In genomic region chr5:132963175-132964104, GRCh38 we compare ENCODE assay signal across 1 cellular context.
A peak's percentile ranks its signal among the peaks of the same experiment; 100 is the strongest.
TF ChIP-seq lines count a peak whose summit lies in the region.

A gene with protein sequence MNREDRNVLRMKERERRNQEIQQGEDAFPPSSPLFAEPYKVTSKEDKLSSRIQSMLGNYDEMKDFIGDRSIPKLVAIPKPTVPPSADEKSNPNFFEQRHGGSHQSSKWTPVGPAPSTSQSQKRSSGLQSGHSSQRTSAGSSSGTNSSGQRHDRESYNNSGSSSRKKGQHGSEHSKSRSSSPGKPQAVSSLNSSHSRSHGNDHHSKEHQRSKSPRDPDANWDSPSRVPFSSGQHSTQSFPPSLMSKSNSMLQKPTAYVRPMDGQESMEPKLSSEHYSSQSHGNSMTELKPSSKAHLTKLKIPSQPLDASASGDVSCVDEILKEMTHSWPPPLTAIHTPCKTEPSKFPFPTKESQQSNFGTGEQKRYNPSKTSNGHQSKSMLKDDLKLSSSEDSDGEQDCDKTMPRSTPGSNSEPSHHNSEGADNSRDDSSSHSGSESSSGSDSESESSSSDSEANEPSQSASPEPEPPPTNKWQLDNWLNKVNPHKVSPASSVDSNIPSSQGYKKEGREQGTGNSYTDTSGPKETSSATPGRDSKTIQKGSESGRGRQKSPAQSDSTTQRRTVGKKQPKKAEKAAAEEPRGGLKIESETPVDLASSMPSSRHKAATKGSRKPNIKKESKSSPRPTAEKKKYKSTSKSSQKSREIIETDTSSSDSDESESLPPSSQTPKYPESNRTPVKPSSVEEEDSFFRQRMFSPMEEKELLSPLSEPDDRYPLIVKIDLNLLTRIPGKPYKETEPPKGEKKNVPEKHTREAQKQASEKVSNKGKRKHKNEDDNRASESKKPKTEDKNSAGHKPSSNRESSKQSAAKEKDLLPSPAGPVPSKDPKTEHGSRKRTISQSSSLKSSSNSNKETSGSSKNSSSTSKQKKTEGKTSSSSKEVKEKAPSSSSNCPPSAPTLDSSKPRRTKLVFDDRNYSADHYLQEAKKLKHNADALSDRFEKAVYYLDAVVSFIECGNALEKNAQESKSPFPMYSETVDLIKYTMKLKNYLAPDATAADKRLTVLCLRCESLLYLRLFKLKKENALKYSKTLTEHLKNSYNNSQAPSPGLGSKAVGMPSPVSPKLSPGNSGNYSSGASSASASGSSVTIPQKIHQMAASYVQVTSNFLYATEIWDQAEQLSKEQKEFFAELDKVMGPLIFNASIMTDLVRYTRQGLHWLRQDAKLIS (minus strand): TSS chr5:132963634. CDS start chr5:132937189, 26,445 bp downstream.

TF ChIP-seq in HEK293, 187 proteins besides CTCF, POLR2A, EP300 and RAD21 (continued from another document and continues in another):
- TF ChIP-seq, protein P1, sequence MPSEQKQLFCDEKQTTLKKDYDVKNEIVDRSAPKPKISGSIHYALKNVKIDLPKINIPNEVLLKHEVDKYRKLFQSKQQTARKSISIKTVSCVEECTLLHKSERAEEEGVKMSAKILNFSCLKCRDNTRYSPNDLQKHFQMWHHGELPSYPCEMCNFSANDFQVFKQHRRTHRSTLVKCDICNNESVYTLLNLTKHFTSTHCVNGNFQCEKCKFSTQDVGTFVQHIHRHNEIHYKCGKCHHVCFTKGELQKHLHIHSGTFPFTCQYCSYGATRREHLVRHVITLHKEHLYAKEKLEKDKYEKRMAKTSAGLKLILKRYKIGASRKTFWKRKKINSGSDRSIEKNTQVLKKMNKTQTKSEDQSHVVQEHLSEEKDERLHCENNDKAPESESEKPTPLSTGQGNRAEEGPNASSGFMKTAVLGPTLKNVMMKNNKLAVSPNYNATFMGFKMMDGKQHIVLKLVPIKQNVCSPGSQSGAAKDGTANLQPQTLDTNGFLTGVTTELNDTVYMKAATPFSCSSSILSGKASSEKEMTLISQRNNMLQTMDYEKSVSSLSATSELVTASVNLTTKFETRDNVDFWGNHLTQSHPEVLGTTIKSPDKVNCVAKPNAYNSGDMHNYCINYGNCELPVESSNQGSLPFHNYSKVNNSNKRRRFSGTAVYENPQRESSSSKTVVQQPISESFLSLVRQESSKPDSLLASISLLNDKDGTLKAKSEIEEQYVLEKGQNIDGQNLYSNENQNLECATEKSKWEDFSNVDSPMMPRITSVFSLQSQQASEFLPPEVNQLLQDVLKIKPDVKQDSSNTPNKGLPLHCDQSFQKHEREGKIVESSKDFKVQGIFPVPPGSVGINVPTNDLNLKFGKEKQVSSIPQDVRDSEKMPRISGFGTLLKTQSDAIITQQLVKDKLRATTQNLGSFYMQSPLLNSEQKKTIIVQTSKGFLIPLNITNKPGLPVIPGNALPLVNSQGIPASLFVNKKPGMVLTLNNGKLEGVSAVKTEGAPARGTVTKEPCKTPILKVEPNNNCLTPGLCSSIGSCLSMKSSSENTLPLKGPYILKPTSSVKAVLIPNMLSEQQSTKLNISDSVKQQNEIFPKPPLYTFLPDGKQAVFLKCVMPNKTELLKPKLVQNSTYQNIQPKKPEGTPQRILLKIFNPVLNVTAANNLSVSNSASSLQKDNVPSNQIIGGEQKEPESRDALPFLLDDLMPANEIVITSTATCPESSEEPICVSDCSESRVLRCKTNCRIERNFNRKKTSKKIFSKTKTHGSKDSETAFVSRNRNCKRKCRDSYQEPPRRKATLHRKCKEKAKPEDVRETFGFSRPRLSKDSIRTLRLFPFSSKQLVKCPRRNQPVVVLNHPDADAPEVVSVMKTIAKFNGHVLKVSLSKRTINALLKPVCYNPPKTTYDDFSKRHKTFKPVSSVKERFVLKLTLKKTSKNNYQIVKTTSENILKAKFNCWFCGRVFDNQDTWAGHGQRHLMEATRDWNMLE (tag by site-specific recombination; conservative IDR thresholded peaks at IDR 0.05; ENCODE audit: low read depth) = peak; percentile 76
- no peak for TF ChIP-seq ZNF510 (tag by site-specific recombination; IDR thresholded peaks at IDR 0.05; ENCODE audit: insufficient replicate concordance)
- peak; percentile 97 for TF ChIP-seq KLF9 (tag by site-specific recombination; IDR thresholded peaks at IDR 0.05; ENCODE audit: low read depth)
- TF ChIP-seq ZNF311 (tag by site-specific recombination; IDR thresholded peaks at IDR 0.05; ENCODE audit: borderline replicate concordance) = no peak
- peak; percentile 25; the same call in 1 of the 2 replicates for TF ChIP-seq ZNF394 (tag by site-specific recombination; IDR thresholded peaks at IDR 0.05; ENCODE audit: borderline replicate concordance)
- peak; percentile 93 for TF ChIP-seq SP2 (tag by site-specific recombination; IDR thresholded peaks at IDR 0.05)
- no peak for TF ChIP-seq ZNF157 (tag by site-specific recombination; IDR thresholded peaks at IDR 0.05)
- TF ChIP-seq, protein P2, sequence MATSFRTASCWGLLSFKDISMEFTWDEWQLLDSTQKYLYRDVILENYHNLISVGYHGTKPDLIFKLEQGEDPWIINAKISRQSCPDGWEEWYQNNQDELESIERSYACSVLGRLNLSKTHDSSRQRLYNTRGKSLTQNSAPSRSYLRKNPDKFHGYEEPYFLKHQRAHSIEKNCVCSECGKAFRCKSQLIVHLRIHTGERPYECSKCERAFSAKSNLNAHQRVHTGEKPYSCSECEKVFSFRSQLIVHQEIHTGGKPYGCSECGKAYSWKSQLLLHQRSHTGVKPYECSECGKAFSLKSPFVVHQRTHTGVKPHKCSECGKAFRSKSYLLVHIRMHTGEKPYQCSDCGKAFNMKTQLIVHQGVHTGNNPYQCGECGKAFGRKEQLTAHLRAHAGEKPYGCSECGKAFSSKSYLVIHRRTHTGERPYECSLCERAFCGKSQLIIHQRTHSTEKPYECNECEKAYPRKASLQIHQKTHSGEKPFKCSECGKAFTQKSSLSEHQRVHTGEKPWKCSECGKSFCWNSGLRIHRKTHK (tag by site-specific recombination; IDR thresholded peaks at IDR 0.05) = no peak
- TF ChIP-seq ZNF785 (tag by site-specific recombination; IDR thresholded peaks at IDR 0.05) = peak; percentile 56; the same call in 1 of the 2 replicates
- TF ChIP-seq ZNF645 (tag by site-specific recombination; IDR thresholded peaks at IDR 0.05) = 0 out of 2 replicates have a peak, but pooled peaks have one; percentile 21
- TF ChIP-seq BCL11A (tag by site-specific recombination; IDR thresholded peaks at IDR 0.05; ENCODE audit: low read depth) = peak; percentile 65; the same call in 1 of the 2 replicates
- peak; percentile 81 for TF ChIP-seq ZNF324 (tag by site-specific recombination; IDR thresholded peaks at IDR 0.05)
- no peak for TF ChIP-seq ZBTB49 (tag by site-specific recombination; IDR thresholded peaks at IDR 0.05; ENCODE audit: low read depth)
- TF ChIP-seq ZNF114 (tag by site-specific recombination; IDR thresholded peaks at IDR 0.05) = no peak
- TF ChIP-seq MYNN (tag by site-specific recombination; IDR thresholded peaks at IDR 0.05; ENCODE audit: borderline replicate concordance) = no peak
- no peak for TF ChIP-seq ZNF302 (tag by site-specific recombination; IDR thresholded peaks at IDR 0.05; ENCODE audit: low read depth)
- TF ChIP-seq ZNF426 (tag by site-specific recombination; IDR thresholded peaks at IDR 0.05) = no peak
- TF ChIP-seq ZSCAN23 (tag by site-specific recombination; IDR thresholded peaks at IDR 0.05) = no peak
- TF ChIP-seq ZNF791 (tag by site-specific recombination; IDR thresholded peaks at IDR 0.05) = no peak
- no peak for TF ChIP-seq ZNF16 (tag by site-specific recombination; IDR thresholded peaks at IDR 0.05; ENCODE audit: low read depth)
- no peak for TF ChIP-seq ZNF513 (tag by site-specific recombination; IDR thresholded peaks at IDR 0.05)
- peak; percentile 96; the same call in 1 of the 2 replicates for TF ChIP-seq KLF16 (tag by site-specific recombination; IDR thresholded peaks at IDR 0.05)
- TF ChIP-seq ZNF148 (tag by site-specific recombination; IDR thresholded peaks at IDR 0.05; ENCODE audit: borderline replicate concordance) = no peak
- TF ChIP-seq ZNF701 (tag by site-specific recombination; IDR thresholded peaks at IDR 0.05) = no peak
- TF ChIP-seq ZNF248 (tag by site-specific recombination; IDR thresholded peaks at IDR 0.05) = no peak
- peak; percentile 96 for TF ChIP-seq ZBTB10 (tag by site-specific recombination; IDR thresholded peaks at IDR 0.05)
- peak; percentile 49; the same call in 1 of the 2 replicates for TF ChIP-seq ZBTB6 (tag by site-specific recombination; IDR thresholded peaks at IDR 0.05)
- peak; percentile 83 for TF ChIP-seq ZNF561 (tag by site-specific recombination; IDR thresholded peaks at IDR 0.05; ENCODE audit: borderline replicate concordance)
